1 cellular context compared by ENCODE assay signal in genomic region chr1:179365342-179366092, GRCh38.
TF ChIP-seq lines count a peak whose summit lies in the region.

A gene with protein sequence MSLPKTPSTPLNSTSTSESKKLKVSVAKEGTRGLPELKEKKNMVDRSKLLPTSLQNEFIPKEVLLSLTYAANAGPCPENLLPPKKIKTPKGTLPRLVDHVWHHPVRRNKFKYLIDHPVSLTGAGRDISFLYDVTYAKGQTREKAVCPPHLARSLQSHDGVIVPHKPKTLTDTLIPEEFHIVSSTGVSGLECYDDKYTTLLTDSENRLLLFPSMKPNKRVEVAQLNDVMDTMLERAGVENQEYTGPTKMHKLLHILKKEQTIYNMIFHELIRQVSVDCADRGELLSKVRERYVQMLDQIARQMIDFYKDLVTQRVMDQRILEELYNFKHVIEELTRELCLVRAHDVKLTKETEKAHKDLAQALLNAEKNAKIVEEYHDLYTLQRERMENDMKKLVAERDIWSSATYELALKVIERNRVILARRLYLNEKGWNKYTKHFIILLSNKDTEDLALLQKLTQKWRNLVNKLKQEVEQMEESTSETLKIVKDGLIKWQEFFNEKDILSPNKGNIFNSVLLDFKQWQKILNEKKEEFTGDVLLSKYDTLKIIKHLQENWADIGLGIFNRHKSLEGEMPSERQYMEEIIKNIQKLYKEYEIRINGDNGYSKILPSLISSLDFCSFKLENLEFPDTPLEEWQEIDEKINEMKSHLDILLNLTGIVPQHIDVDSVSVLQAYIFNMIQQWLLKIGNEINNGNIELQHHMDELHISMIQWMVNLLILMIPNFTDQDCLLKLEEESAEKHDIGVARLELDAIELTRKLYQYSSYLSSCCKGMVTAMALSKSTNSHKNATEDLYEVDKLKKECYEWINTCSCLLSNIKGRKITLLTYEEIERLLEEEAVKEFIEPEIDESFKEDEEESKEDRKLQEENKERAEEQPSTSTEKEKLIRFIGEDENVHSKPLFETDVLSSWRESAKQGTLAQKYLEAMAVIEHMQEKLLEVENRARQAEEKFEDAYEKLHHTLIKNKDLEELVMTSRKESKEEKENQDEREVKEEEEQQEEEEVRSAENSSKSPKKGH (plus strand): TSS chr1:179365971. CDS start chr1:179366510, 539 bp downstream.

TF ChIP-seq in K562, 482 proteins besides CTCF, POLR2A, EP300 and RAD21 (continued from another document and continues in another):
- TF ChIP-seq, protein P1, sequence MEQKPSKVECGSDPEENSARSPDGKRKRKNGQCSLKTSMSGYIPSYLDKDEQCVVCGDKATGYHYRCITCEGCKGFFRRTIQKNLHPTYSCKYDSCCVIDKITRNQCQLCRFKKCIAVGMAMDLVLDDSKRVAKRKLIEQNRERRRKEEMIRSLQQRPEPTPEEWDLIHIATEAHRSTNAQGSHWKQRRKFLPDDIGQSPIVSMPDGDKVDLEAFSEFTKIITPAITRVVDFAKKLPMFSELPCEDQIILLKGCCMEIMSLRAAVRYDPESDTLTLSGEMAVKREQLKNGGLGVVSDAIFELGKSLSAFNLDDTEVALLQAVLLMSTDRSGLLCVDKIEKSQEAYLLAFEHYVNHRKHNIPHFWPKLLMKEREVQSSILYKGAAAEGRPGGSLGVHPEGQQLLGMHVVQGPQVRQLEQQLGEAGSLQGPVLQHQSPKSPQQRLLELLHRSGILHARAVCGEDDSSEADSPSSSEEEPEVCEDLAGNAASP (IDR thresholded peaks at IDR 0.05) = no peak
- peak; percentile 74 for TF ChIP-seq DACH1 (IDR thresholded peaks at IDR 0.05; ENCODE audit: partially characterized antibody)
- TF ChIP-seq MLX (CRISPR knock-in tag; conservative IDR thresholded peaks at IDR 0.05) = no peak
- TF ChIP-seq SMARCC2 (IDR thresholded peaks at IDR 0.05; ENCODE audit: low read depth) = no peak
- TF ChIP-seq RBM22 (IDR thresholded peaks at IDR 0.05; ENCODE audit: low read depth, low read length, poor library complexity, severe bottlenecking) = peak; percentile 84
- TF ChIP-seq DIDO1 (tag; IDR thresholded peaks at IDR 0.05; ENCODE audit: low read depth) = peak; percentile 50; the same call in 1 of the 2 replicates
- no peak; the same call in 1 of the 2 replicates for TF ChIP-seq ERF (CRISPR knock-in tag; IDR thresholded peaks at IDR 0.05)
- TF ChIP-seq CCNT2 (IDR thresholded peaks at IDR 0.05; ENCODE audit: borderline replicate concordance, extremely low read depth, insufficient read length, low read depth, low read length) = peak; percentile 29
- TF ChIP-seq, protein P2, sequence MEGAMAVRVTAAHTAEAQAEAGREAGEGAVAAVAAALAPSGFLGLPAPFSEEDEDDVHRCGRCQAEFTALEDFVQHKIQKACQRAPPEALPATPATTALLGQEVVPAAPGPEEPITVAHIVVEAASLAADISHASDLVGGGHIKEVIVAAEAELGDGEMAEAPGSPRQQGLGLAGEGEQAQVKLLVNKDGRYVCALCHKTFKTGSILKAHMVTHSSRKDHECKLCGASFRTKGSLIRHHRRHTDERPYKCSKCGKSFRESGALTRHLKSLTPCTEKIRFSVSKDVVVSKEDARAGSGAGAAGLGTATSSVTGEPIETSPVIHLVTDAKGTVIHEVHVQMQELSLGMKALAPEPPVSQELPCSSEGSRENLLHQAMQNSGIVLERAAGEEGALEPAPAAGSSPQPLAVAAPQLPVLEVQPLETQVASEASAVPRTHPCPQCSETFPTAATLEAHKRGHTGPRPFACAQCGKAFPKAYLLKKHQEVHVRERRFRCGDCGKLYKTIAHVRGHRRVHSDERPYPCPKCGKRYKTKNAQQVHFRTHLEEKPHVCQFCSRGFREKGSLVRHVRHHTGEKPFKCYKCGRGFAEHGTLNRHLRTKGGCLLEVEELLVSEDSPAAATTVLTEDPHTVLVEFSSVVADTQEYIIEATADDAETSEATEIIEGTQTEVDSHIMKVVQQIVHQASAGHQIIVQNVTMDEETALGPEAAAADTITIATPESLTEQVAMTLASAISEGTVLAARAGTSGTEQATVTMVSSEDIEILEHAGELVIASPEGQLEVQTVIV (CRISPR knock-in tag; IDR thresholded peaks at IDR 0.05; ENCODE audit: borderline replicate concordance) = no peak
- TF ChIP-seq ZKSCAN3 (CRISPR knock-in tag; IDR thresholded peaks at IDR 0.05) = no peak
- TF ChIP-seq, protein P3, sequence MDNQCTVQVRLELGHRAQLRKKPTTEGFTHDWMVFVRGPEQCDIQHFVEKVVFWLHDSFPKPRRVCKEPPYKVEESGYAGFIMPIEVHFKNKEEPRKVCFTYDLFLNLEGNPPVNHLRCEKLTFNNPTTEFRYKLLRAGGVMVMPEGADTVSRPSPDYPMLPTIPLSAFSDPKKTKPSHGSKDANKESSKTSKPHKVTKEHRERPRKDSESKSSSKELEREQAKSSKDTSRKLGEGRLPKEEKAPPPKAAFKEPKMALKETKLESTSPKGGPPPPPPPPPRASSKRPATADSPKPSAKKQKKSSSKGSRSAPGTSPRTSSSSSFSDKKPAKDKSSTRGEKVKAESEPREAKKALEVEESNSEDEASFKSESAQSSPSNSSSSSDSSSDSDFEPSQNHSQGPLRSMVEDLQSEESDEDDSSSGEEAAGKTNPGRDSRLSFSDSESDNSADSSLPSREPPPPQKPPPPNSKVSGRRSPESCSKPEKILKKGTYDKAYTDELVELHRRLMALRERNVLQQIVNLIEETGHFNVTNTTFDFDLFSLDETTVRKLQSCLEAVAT (IDR thresholded peaks at IDR 0.05) = peak; percentile 44 to 99; a peak in 2 of 4 replicates
- no peak for TF ChIP-seq POLR3A (IDR thresholded peaks at IDR 0.05; ENCODE audit: borderline replicate concordance, extremely low read depth, insufficient read depth, insufficient read length)
- peak; percentile 73; the same call in 1 of the 2 replicates for TF ChIP-seq TRIM25 (IDR thresholded peaks at IDR 0.05; ENCODE audit: borderline replicate concordance)
- no peak for TF ChIP-seq ARHGAP35 (IDR thresholded peaks at IDR 0.05; ENCODE audit: partially characterized antibody)
- TF ChIP-seq, protein P4, sequence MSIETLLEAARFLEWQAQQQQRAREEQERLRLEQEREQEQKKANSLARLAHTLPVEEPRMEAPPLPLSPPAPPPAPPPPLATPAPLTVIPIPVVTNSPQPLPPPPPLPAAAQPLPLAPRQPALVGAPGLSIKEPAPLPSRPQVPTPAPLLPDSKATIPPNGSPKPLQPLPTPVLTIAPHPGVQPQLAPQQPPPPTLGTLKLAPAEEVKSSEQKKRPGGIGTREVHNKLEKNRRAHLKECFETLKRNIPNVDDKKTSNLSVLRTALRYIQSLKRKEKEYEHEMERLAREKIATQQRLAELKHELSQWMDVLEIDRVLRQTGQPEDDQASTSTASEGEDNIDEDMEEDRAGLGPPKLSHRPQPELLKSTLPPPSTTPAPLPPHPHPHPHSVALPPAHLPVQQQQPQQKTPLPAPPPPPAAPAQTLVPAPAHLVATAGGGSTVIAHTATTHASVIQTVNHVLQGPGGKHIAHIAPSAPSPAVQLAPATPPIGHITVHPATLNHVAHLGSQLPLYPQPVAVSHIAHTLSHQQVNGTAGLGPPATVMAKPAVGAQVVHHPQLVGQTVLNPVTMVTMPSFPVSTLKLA (conservative IDR thresholded peaks at IDR 0.05) = peak; percentile 83 to 93
- no peak for TF ChIP-seq HEY1 (CRISPR knock-in tag; IDR thresholded peaks at IDR 0.05; ENCODE audit: borderline replicate concordance)
- peak; percentile 63; the same call in 1 of the 2 replicates for TF ChIP-seq PHF8 (IDR thresholded peaks at IDR 0.05; ENCODE audit: borderline replicate concordance, low read length)
- no peak for TF ChIP-seq NFE2L1 (tag; IDR thresholded peaks at IDR 0.05; ENCODE audit: borderline replicate concordance, low read depth)
- TF ChIP-seq PML (IDR thresholded peaks at IDR 0.05; ENCODE audit: low read length) = no peak
- 0 out of 2 replicates have a peak, but pooled peaks have one; percentile 40 for TF ChIP-seq ZBTB1 (CRISPR knock-in tag; IDR thresholded peaks at IDR 0.05; ENCODE audit: borderline replicate concordance, low read depth)
- no peak for TF ChIP-seq STAT5A (IDR thresholded peaks at IDR 0.05; ENCODE audit: borderline replicate concordance, low read length)
- TF ChIP-seq, protein P5, sequence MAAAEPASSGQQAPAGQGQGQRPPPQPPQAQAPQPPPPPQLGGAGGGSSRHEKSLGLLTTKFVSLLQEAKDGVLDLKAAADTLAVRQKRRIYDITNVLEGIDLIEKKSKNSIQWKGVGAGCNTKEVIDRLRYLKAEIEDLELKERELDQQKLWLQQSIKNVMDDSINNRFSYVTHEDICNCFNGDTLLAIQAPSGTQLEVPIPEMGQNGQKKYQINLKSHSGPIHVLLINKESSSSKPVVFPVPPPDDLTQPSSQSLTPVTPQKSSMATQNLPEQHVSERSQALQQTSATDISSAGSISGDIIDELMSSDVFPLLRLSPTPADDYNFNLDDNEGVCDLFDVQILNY (CRISPR knock-in tag; IDR thresholded peaks at IDR 0.05) = no peak; the same call in 1 of the 2 replicates
- no peak for TF ChIP-seq HMG20B (CRISPR knock-in tag; IDR thresholded peaks at IDR 0.05)
- no peak for TF ChIP-seq XRCC3 (IDR thresholded peaks at IDR 0.05)
- TF ChIP-seq NFE2 (IDR thresholded peaks at IDR 0.05; ENCODE audit: low read depth) = peak; percentile 84
- peak; percentile 88 for TF ChIP-seq GATAD2B (IDR thresholded peaks at IDR 0.05; ENCODE audit: borderline replicate concordance)
- no peak for TF ChIP-seq RBM14 (IDR thresholded peaks at IDR 0.05; ENCODE audit: borderline replicate concordance, insufficient read depth, low read depth, low read length)
- no peak for TF ChIP-seq HDAC3 (IDR thresholded peaks at IDR 0.05; ENCODE audit: borderline replicate concordance, partially characterized antibody)
- TF ChIP-seq ZNF316 (IDR thresholded peaks at IDR 0.05) = peak; percentile 51
- no peak; the same call in 1 of the 2 replicates for TF ChIP-seq MYBL2 (IDR thresholded peaks at IDR 0.05; ENCODE audit: low read depth)
- no peak for TF ChIP-seq MYBL2 (CRISPR knock-in tag; IDR thresholded peaks at IDR 0.05; ENCODE audit: borderline replicate concordance)
- TF ChIP-seq CTBP1 (IDR thresholded peaks at IDR 0.05; ENCODE audit: borderline replicate concordance) = peak; percentile 73; the same call in 1 of the 2 replicates
- no peak for TF ChIP-seq TFAM (CRISPR knock-in tag; conservative IDR thresholded peaks at IDR 0.05)
- TF ChIP-seq HDAC6 (IDR thresholded peaks at IDR 0.05; ENCODE audit: low read depth, low read length) = no peak
- peak; percentile 89; the same call in 1 of the 2 replicates for TF ChIP-seq SAFB (IDR thresholded peaks at IDR 0.05; ENCODE audit: borderline replicate concordance, low read depth, low read length)
- TF ChIP-seq, protein P6, sequence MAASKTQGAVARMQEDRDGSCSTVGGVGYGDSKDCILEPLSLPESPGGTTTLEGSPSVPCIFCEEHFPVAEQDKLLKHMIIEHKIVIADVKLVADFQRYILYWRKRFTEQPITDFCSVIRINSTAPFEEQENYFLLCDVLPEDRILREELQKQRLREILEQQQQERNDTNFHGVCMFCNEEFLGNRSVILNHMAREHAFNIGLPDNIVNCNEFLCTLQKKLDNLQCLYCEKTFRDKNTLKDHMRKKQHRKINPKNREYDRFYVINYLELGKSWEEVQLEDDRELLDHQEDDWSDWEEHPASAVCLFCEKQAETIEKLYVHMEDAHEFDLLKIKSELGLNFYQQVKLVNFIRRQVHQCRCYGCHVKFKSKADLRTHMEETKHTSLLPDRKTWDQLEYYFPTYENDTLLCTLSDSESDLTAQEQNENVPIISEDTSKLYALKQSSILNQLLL (CRISPR knock-in tag; IDR thresholded peaks at IDR 0.05; ENCODE audit: borderline replicate concordance) = no peak
- TF ChIP-seq CREBBP (IDR thresholded peaks at IDR 0.05; ENCODE audit: low read depth, low read length) = no peak
- TF ChIP-seq, protein P7, sequence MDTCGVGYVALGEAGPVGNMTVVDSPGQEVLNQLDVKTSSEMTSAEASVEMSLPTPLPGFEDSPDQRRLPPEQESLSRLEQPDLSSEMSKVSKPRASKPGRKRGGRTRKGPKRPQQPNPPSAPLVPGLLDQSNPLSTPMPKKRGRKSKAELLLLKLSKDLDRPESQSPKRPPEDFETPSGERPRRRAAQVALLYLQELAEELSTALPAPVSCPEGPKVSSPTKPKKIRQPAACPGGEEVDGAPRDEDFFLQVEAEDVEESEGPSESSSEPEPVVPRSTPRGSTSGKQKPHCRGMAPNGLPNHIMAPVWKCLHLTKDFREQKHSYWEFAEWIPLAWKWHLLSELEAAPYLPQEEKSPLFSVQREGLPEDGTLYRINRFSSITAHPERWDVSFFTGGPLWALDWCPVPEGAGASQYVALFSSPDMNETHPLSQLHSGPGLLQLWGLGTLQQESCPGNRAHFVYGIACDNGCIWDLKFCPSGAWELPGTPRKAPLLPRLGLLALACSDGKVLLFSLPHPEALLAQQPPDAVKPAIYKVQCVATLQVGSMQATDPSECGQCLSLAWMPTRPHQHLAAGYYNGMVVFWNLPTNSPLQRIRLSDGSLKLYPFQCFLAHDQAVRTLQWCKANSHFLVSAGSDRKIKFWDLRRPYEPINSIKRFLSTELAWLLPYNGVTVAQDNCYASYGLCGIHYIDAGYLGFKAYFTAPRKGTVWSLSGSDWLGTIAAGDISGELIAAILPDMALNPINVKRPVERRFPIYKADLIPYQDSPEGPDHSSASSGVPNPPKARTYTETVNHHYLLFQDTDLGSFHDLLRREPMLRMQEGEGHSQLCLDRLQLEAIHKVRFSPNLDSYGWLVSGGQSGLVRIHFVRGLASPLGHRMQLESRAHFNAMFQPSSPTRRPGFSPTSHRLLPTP (IDR thresholded peaks at IDR 0.05; ENCODE audit: borderline replicate concordance, extremely low read depth, insufficient read length) = no peak
- peak; percentile 45 for TF ChIP-seq ARID1B (IDR thresholded peaks at IDR 0.05)
- TF ChIP-seq EWSR1 (IDR thresholded peaks at IDR 0.05; ENCODE audit: borderline replicate concordance, low read depth, partially characterized antibody) = no peak
- TF ChIP-seq, protein P8, sequence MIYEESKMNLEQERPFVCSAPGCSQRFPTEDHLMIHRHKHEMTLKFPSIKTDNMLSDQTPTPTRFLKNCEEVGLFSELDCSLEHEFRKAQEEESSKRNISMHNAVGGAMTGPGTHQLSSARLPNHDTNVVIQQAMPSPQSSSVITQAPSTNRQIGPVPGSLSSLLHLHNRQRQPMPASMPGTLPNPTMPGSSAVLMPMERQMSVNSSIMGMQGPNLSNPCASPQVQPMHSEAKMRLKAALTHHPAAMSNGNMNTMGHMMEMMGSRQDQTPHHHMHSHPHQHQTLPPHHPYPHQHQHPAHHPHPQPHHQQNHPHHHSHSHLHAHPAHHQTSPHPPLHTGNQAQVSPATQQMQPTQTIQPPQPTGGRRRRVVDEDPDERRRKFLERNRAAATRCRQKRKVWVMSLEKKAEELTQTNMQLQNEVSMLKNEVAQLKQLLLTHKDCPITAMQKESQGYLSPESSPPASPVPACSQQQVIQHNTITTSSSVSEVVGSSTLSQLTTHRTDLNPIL (CRISPR knock-in tag; IDR thresholded peaks at IDR 0.05) = no peak
